ENCODE assay signal across 1 cellular context in the genomic region with DNA sequence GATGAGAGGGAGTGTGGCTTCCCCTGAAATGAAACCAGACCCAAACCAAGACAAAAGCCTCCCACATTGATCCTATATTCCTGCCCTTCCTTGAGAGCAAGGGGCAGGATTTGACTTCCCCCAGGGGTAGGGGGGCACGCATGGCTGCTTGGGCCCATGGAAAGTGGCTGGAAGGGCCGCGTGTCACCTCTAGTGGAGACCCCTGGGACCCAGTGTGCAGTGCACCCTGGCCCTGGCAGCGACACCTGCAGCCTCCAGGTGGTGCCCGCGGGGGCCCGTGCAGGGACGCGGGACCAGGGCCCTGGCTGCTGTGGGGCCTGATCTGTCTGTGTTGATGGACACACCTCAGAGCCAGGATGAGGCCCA.
TF ChIP-seq lines count a peak whose summit lies in the region.

No MANE protein-coding gene starts in this region.

TF ChIP-seq in GM23338, 12 proteins besides CTCF, POLR2A, EP300 and RAD21 (continued from another document):
- TF ChIP-seq STAT1 (IDR thresholded peaks at IDR 0.05; ENCODE audit: unreplicated experiment) (no peak), NANOG (IDR thresholded peaks at IDR 0.05; ENCODE audit: borderline replicate concordance) (no peak), ZNF331 (CRISPR knock-in tag; IDR thresholded peaks at IDR 0.05; ENCODE audit: low read depth) (no peak), EZH2 (IDR thresholded peaks at IDR 0.05; ENCODE audit: low read depth, unreplicated experiment) (no peak), ETS1 (IDR thresholded peaks at IDR 0.05) (no peak), POLR2AphosphoS5 (IDR thresholded peaks at IDR 0.05; ENCODE audit: low read depth) (no peak), ZNF114 (CRISPR knock-in tag; IDR thresholded peaks at IDR 0.05) (no peak), EZH2phosphoT487 (IDR thresholded peaks at IDR 0.05; ENCODE audit: unreplicated experiment) (no peak), REST (IDR thresholded peaks at IDR 0.05; ENCODE audit: unreplicated experiment) (no peak), CREB1 (CRISPR knock-in tag; IDR thresholded peaks at IDR 0.05; ENCODE audit: low read depth) (no peak)
